Comparison of ENCODE assay signal across 8 cellular contexts in the genomic region with DNA sequence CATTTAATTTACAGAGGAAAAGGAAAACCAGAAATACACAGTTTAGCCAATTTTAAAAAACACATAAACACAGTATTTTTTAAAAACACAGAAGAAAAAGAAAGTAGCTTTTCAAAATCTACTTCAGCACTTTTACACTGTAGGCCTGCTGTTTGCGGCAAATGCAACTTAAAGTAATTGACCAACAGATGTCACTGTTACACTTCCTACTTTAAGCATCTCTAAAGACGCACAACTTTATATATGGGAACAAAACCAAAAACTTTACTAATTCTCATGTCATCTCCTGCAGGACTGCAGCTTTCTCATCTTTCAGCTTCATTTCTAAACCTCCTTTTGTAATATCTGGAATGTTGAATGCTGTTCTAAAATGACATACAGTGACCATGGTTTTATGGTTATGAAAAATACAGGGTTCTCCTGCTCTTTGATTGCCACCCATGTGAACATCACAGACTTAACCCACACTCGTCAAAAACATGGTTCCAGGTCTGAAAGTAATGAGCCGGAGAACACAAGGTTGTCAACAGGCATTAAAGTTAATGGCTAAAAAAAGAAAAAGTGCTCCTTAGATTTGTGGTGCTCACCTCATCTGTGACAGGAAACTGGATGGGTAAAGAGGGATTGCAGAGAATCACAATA.
DNase-seq lines count a peak whose midpoint lies in the region; ATAC-seq, FAIRE-seq and TF ChIP-seq lines count a peak whose summit lies in the region.

No MANE protein-coding gene starts in this region.

- H3K4me1 Mint-ChIP-seq in activated T-helper 2 cell treated with anti-CD3 and anti-CD28 coated beads, Interferon-gamma antibody, Interleukin-2, Interleukin-4, amounts not matched to agents 10 μg/mL and 5 μg/mL and 100 μg/mL, durations not matched to agents 14 hours and 24 hours and 36 hours (ENCODE audit: low read depth): no peaks in the 10 kb centered on the region

- no peaks in the 10 kb centered on the region for H4K20me1 ChIP-seq in fibroblast of lung (ENCODE audit: control insufficient read depth, extremely low read depth, insufficient read depth, low read length)

- no peak overlapping the region for H3K9ac ChIP-seq in fibroblast of lung (ENCODE audit: insufficient read depth, low read length)

- H3K27ac Mint-ChIP-seq in activated T-helper 2 cell treated with anti-CD3 and anti-CD28 coated beads, Interferon-gamma antibody, Interleukin-2, Interleukin-4, amounts not matched to agents 10 μg/mL and 5 μg/mL and 100 μg/mL, durations not matched to agents 14 hours and 24 hours and 36 hours: no peak overlapping the region

- H3K4me3 ChIP-seq in HFF-Myc (replicated peaks; ENCODE audit: low read depth, low read length) (no peak overlapping the region), fibroblast of lung (replicated peaks in 1 of 4; ENCODE audit: control extremely low read depth in 1 of 4, insufficient read depth in 1 of 4, low read depth in 3 of 4, low read length in 4 of 4) (no peak overlapping the region)

- H3K9me3 ChIP-seq in fibroblast of lung (ENCODE audit: control insufficient read depth, insufficient read depth, low read depth, low read length): no peaks in the 10 kb centered on the region

- no peak overlapping the region for H2AFZ ChIP-seq in fibroblast of lung (ENCODE audit: low read length)

- in situ Hi-C loops in SK-MEL-5 (cut with HindIII; ENCODE audit: low pct_unique_long_range_greater_than_20kb, low sequenced_read_pairs): no loop called here

- no peaks in the 10 kb centered on the region for H3K36me3 Mint-ChIP-seq in activated T-helper 2 cell treated with anti-CD3 and anti-CD28 coated beads, Interferon-gamma antibody, Interleukin-2, Interleukin-4, amounts not matched to agents 10 μg/mL and 5 μg/mL and 100 μg/mL, durations not matched to agents 14 hours and 24 hours and 36 hours (ENCODE audit: low read depth)

- FAIRE-seq in D721Med (lab: Jason Lieb, UNC): peak; percentile 53

- intact Hi-C loops in activated T-helper 2 cell treated with anti-CD3 and anti-CD28 coated beads, Interferon-gamma antibody, Interleukin-2, Interleukin-4, amounts not matched to agents 10 μg/mL and 5 μg/mL and 100 μg/mL, durations not matched to agents 14 hours and 24 hours and 36 hours (cut with micrococcal nuclease): loop anchor here (1.0 kb wide), 1 partner anchor 46 kb away; no protein-coding TSS in a partner anchor

- DNase-seq in D721Med (ENCODE audit: insufficient read length, low spot score): no peak
- DNase-seq in HFF-Myc (ENCODE audit: extremely low read depth, low read depth): peak; percentile 52
- peak; percentile 65 for DNase-seq in SK-MEL-5 (ENCODE audit: low read depth, low spot score)
- peak; percentile 66 to 93 for DNase-seq in fibroblast of lung (ENCODE audit: low read depth in 2 of 2)
- peak; percentile 14 for DNase-seq in putamen (ENCODE audit: low spot score)
- no peak for DNase-seq in omental fat pad (ENCODE audit: low spot score)
- DNase-seq in activated T-helper 2 cell treated with anti-CD3 and anti-CD28 coated beads, Interferon-gamma antibody, Interleukin-2, Interleukin-4, amounts not matched to agents 10 μg/mL and 5 μg/mL and 100 μg/mL, durations not matched to agents 14 hours and 24 hours and 36 hours (ENCODE audit: low spot score): no peak

- H3K27me3 Mint-ChIP-seq in activated T-helper 2 cell treated with anti-CD3 and anti-CD28 coated beads, Interferon-gamma antibody, Interleukin-2, Interleukin-4, amounts not matched to agents 10 μg/mL and 5 μg/mL and 100 μg/mL, durations not matched to agents 14 hours and 24 hours and 36 hours (ENCODE audit: low read depth): peaks cover 12% of the 10 kb centered on the region

- H3K79me2 ChIP-seq in fibroblast of lung (ENCODE audit: control insufficient read depth, insufficient read depth, low read length): peaks cover 64% of the 10 kb centered on the region

- H3K4me1 ChIP-seq in fibroblast of lung (ENCODE audit: control insufficient read depth, extremely low read depth, insufficient read depth, low read length): peaks cover 14% of the 10 kb centered on the region

- no peaks in the 10 kb centered on the region for H3K27me3 ChIP-seq in fibroblast of lung (ENCODE audit: control insufficient read depth, insufficient read depth, low read length)

- H3K36me3 ChIP-seq in fibroblast of lung (ENCODE audit: control insufficient read depth, insufficient read depth, low read length): peaks cover 2% of the 10 kb centered on the region

- TF ChIP-seq CTCF in D721Med (IDR thresholded peaks at IDR 0.05; ENCODE audit: insufficient read depth, missing control alignments) (peak; percentile 68), HFF-Myc (IDR thresholded peaks at IDR 0.05; ENCODE audit: low read depth, low read length, missing control alignments) (peak; percentile 51), fibroblast of lung (conservative IDR thresholded peaks at IDR 0.05 in 1 of 2, IDR thresholded peaks at IDR 0.05 in 1 of 2; ENCODE audit: low read depth in 1 of 2, low read length in 2 of 2) (peak; percentile 49 to 64), omental fat pad (IDR thresholded peaks at IDR 0.05) (no peak)

- H3K4me2 ChIP-seq in fibroblast of lung (ENCODE audit: extremely low read depth, insufficient read depth, low read length): peak overlapping the region; percentile 16

- ATAC-seq in omental fat pad (ENCODE audit: low FRiP score): no peak
- ATAC-seq in GM18861 (IDR thresholded peaks at IDR 0.05; ENCODE audit: unreplicated experiment): no peak

- no peak overlapping the region for H3K4me3 Mint-ChIP-seq in activated T-helper 2 cell treated with anti-CD3 and anti-CD28 coated beads, Interferon-gamma antibody, Interleukin-2, Interleukin-4, amounts not matched to agents 10 μg/mL and 5 μg/mL and 100 μg/mL, durations not matched to agents 14 hours and 24 hours and 36 hours (ENCODE audit: low read depth)

- H3K27ac ChIP-seq in fibroblast of lung (ENCODE audit: insufficient read depth, low read length): peak overlapping the region; percentile 16

- H3K9me3 Mint-ChIP-seq in activated T-helper 2 cell treated with anti-CD3 and anti-CD28 coated beads, Interferon-gamma antibody, Interleukin-2, Interleukin-4, amounts not matched to agents 10 μg/mL and 5 μg/mL and 100 μg/mL, durations not matched to agents 14 hours and 24 hours and 36 hours: no peaks in the 10 kb centered on the region

Comparison
In these comparisons a context has a peak if more than half of its experiments do, and no peak if none do; other contexts are left out.
1. DNase-seq: peak in HFF-Myc (single experiment), SK-MEL-5 (single experiment), fibroblast of lung (2 of 2) and putamen (single experiment); none in D721Med (single experiment), omental fat pad (single experiment) and activated T-helper 2 cell treated with anti-CD3 and anti-CD28 coated beads, Interferon-gamma antibody, Interleukin-2, Interleukin-4, amounts not matched to agents 10 μg/mL and 5 μg/mL and 100 μg/mL, durations not matched to agents 14 hours and 24 hours and 36 hours (single experiment).
2. CTCF ChIP-seq: peak in D721Med (single experiment), HFF-Myc (single experiment) and fibroblast of lung (2 of 2); none in omental fat pad (0 of 3).